In genomic region chr5:99028170-99028569, GRCh38 we compare ENCODE assay signal across 7 cellular contexts.
DNase-seq lines count a peak whose midpoint lies in the region; ATAC-seq and TF ChIP-seq lines count a peak whose summit lies in the region.
"Not testable (repeated sequence)": the region's sequence is repeated elsewhere in the genome, so short reads cannot be mapped to it uniquely, and the experiment has no call there.

No MANE protein-coding gene starts in this region.

- H3K36me3 ChIP-seq in CD4-positive, alpha-beta memory T cell (ENCODE audit: insufficient read depth, low read length); OCI-LY7 (ENCODE audit: insufficient read depth, low read length): not testable (repeated sequence)

- H3K4me3 Mint-ChIP-seq in CD4-positive, alpha-beta memory T cell = peak overlapping the region in 4 of 8 donors; percentile 14 to 35 (median 26)
- H3K4me3 Mint-ChIP-seq in activated CD4-positive, alpha-beta T cell treated with anti-CD3 and anti-CD28 coated beads, Interleukin-2, amount 10 ng/mL, durations not matched to agents 7 days and 5 days = not testable (repeated sequence)
- H3K4me3 Mint-ChIP-seq in activated T-helper 2 cell treated with anti-CD3 and anti-CD28 coated beads, Interferon-gamma antibody, Interleukin-2, Interleukin-4, amounts not matched to agents 10 μg/mL and 5 μg/mL and 100 μg/mL, durations not matched to agents 14 hours and 24 hours and 36 hours (ENCODE audit: low read depth) = peak overlapping the region; percentile 19
- H3K4me3 Mint-ChIP-seq in memory B cell = peak overlapping the region; percentile 40
- peak overlapping the region; percentile 4 for H3K4me3 Mint-ChIP-seq in stimulated activated effector memory CD8-positive, alpha-beta T cell treated with anti-CD3 and anti-CD28 coated beads, Interleukin-12 subunit alpha, Interleukin-12 subunit beta, amount 100 ng/mL, for 72 hours

- POLR2A ChIA-PET in CD4-positive, alpha-beta memory T cell (lab: Charles Lee; ENCODE audit: partially characterized antibody) = interaction anchor here (1.3 to 5.5 kb wide), 5 partner anchors 10 to 100 kb away, joined by 3 to 60 read pairs (median 13); partner anchors contain the start of gene CHD1
- POLR2A ChIA-PET in OCI-LY7 (lab: Charles Lee) = interaction anchor here (0.6 kb wide), 1 partner anchor 58 kb away, joined by 3 read pairs; no protein-coding TSS in a partner anchor
- POLR2A ChIA-PET in activated CD4-positive, alpha-beta T cell treated with anti-CD3 and anti-CD28 coated beads, Interleukin-2, amount 10 ng/mL, durations not matched to agents 7 days and 5 days (lab: Charles Lee) = not testable (repeated sequence)

- intact Hi-C loops in CD4-positive, alpha-beta memory T cell (cut with micrococcal nuclease); OCI-LY7 (cut with micrococcal nuclease; ENCODE audit: unreplicated experiment): not testable (repeated sequence)
- intact Hi-C loops in activated T-helper 2 cell treated with anti-CD3 and anti-CD28 coated beads, Interferon-gamma antibody, Interleukin-2, Interleukin-4, amounts not matched to agents 10 μg/mL and 5 μg/mL and 100 μg/mL, durations not matched to agents 14 hours and 24 hours and 36 hours (cut with micrococcal nuclease) = loop anchor here (5.0 kb wide), 1 partner anchor 34 kb away; no protein-coding TSS in a partner anchor

- CTCF ChIA-PET in CD4-positive, alpha-beta memory T cell (lab: Charles Lee; ENCODE audit: partially characterized antibody) = interaction anchor here (0.9 to 3.6 kb wide), 4 partner anchors 23 to 123 kb away, joined by 3 to 21 read pairs (median 6); no protein-coding TSS in a partner anchor
- CTCF ChIA-PET in OCI-LY7 (lab: Charles Lee; ENCODE audit: unreplicated experiment) = not testable (repeated sequence)
- CTCF ChIA-PET in activated CD4-positive, alpha-beta T cell treated with anti-CD3 and anti-CD28 coated beads, Interleukin-2, amount 10 ng/mL, durations not matched to agents 7 days and 5 days (lab: Charles Lee) = interaction anchor here (1.5 kb wide), 1 partner anchor 258 kb away, joined by 6 read pairs; no protein-coding TSS in a partner anchor

- not testable (repeated sequence) for H3K79me2 ChIP-seq in OCI-LY7 (ENCODE audit: insufficient read depth, low read depth, low read length)

- H3K9me3 Mint-ChIP-seq in CD4-positive, alpha-beta memory T cell; activated CD4-positive, alpha-beta T cell treated with anti-CD3 and anti-CD28 coated beads, Interleukin-2, amount 10 ng/mL, durations not matched to agents 7 days and 5 days; activated T-helper 2 cell treated with anti-CD3 and anti-CD28 coated beads, Interferon-gamma antibody, Interleukin-2, Interleukin-4, amounts not matched to agents 10 μg/mL and 5 μg/mL and 100 μg/mL, durations not matched to agents 14 hours and 24 hours and 36 hours; memory B cell; stimulated activated effector memory CD8-positive, alpha-beta T cell treated with anti-CD3 and anti-CD28 coated beads, Interleukin-12 subunit alpha, Interleukin-12 subunit beta, amount 100 ng/mL, for 72 hours: not testable (repeated sequence)

- H3K9me2 ChIP-seq in OCI-LY7 (ENCODE audit: insufficient read depth, low read length) = not testable (repeated sequence)

- peaks cover 10% of the 10 kb centered on the region; the same call in 1 of the 2 replicates for H4K20me1 ChIP-seq in OCI-LY7 (ENCODE audit: insufficient read depth, low read length)

- H3K4me1 Mint-ChIP-seq in CD4-positive, alpha-beta memory T cell = peaks cover 39 to 64% (median 50%) of the 10 kb centered on the region in 4 donors
- H3K4me1 Mint-ChIP-seq in activated CD4-positive, alpha-beta T cell treated with anti-CD3 and anti-CD28 coated beads, Interleukin-2, amount 10 ng/mL, durations not matched to agents 7 days and 5 days = peaks cover 61% of the 10 kb centered on the region
- peaks cover 54% of the 10 kb centered on the region for H3K4me1 Mint-ChIP-seq in activated T-helper 2 cell treated with anti-CD3 and anti-CD28 coated beads, Interferon-gamma antibody, Interleukin-2, Interleukin-4, amounts not matched to agents 10 μg/mL and 5 μg/mL and 100 μg/mL, durations not matched to agents 14 hours and 24 hours and 36 hours (ENCODE audit: low read depth)
- H3K4me1 Mint-ChIP-seq in memory B cell = peaks cover 54% of the 10 kb centered on the region
- H3K4me1 Mint-ChIP-seq in stimulated activated effector memory CD8-positive, alpha-beta T cell treated with anti-CD3 and anti-CD28 coated beads, Interleukin-12 subunit alpha, Interleukin-12 subunit beta, amount 100 ng/mL, for 72 hours = peaks cover 37% of the 10 kb centered on the region

- not testable (repeated sequence) for H3K27me3 Mint-ChIP-seq in CD4-positive, alpha-beta memory T cell; activated CD4-positive, alpha-beta T cell treated with anti-CD3 and anti-CD28 coated beads, Interleukin-2, amount 10 ng/mL, durations not matched to agents 7 days and 5 days; activated T-helper 2 cell treated with anti-CD3 and anti-CD28 coated beads, Interferon-gamma antibody, Interleukin-2, Interleukin-4, amounts not matched to agents 10 μg/mL and 5 μg/mL and 100 μg/mL, durations not matched to agents 14 hours and 24 hours and 36 hours (ENCODE audit: low read depth); memory B cell

- H3K9me3 ChIP-seq in CD4-positive, alpha-beta memory T cell (ENCODE audit: control insufficient read depth in 1 of 2, low read length in 2 of 2); OCI-LY7 (ENCODE audit: low read length): not testable (repeated sequence)

- not testable (repeated sequence) for TF ChIP-seq CTCF in HL-60 (IDR thresholded peaks at IDR 0.05; ENCODE audit: insufficient read depth, low read length); OCI-LY7 (conservative IDR thresholded peaks at IDR 0.05; ENCODE audit: low read length)

- not testable (repeated sequence) for H2AFZ ChIP-seq in OCI-LY7 (ENCODE audit: low read length)

- not testable (repeated sequence) for H3K4me3 ChIP-seq in CD4-positive, alpha-beta memory T cell (ENCODE audit: low read length in 2 of 2); HL-60 (replicated peaks; ENCODE audit: insufficient read depth, low read length); OCI-LY7 (ENCODE audit: low read depth, low read length, poor library complexity, severe bottlenecking)

- H3K27me3 ChIP-seq in CD4-positive, alpha-beta memory T cell (ENCODE audit: insufficient read depth, low read length); HL-60 (ENCODE audit: insufficient read depth, poor library complexity, severe bottlenecking): not testable (repeated sequence)

- DNase-seq in CD4-positive, alpha-beta memory T cell; HL-60 (ENCODE audit: low read depth in 1 of 2, low spot score in 1 of 2); activated CD4-positive, alpha-beta T cell treated with anti-CD3 and anti-CD28 coated beads, Interleukin-2, amount 10 ng/mL, durations not matched to agents 7 days and 5 days; activated T-helper 2 cell treated with anti-CD3 and anti-CD28 coated beads, Interferon-gamma antibody, Interleukin-2, Interleukin-4, amounts not matched to agents 10 μg/mL and 5 μg/mL and 100 μg/mL, durations not matched to agents 14 hours and 24 hours and 36 hours (ENCODE audit: low spot score); memory B cell (ENCODE audit: low spot score in 2 of 2); stimulated activated effector memory CD8-positive, alpha-beta T cell treated with anti-CD3 and anti-CD28 coated beads, Interleukin-12 subunit alpha, Interleukin-12 subunit beta, amount 100 ng/mL, for 72 hours (ENCODE audit: low spot score in 2 of 2): not testable (repeated sequence)
- peak; percentile 21 for DNase-seq in OCI-LY7 (ENCODE audit: low spot score)

- H3K36me3 Mint-ChIP-seq in CD4-positive, alpha-beta memory T cell; activated CD4-positive, alpha-beta T cell treated with anti-CD3 and anti-CD28 coated beads, Interleukin-2, amount 10 ng/mL, durations not matched to agents 7 days and 5 days (ENCODE audit: low read depth); activated T-helper 2 cell treated with anti-CD3 and anti-CD28 coated beads, Interferon-gamma antibody, Interleukin-2, Interleukin-4, amounts not matched to agents 10 μg/mL and 5 μg/mL and 100 μg/mL, durations not matched to agents 14 hours and 24 hours and 36 hours (ENCODE audit: low read depth); memory B cell; stimulated activated effector memory CD8-positive, alpha-beta T cell treated with anti-CD3 and anti-CD28 coated beads, Interleukin-12 subunit alpha, Interleukin-12 subunit beta, amount 100 ng/mL, for 72 hours: not testable (repeated sequence)

- H3K4me1 ChIP-seq in CD4-positive, alpha-beta memory T cell (ENCODE audit: insufficient read depth, low read length) = peaks cover 44% of the 10 kb centered on the region
- H3K4me1 ChIP-seq in OCI-LY7 (ENCODE audit: insufficient read depth, low read length, poor library complexity, severe bottlenecking) = peaks cover 25% of the 10 kb centered on the region

- peak overlapping the region; percentile 61 for H3K4me2 ChIP-seq in OCI-LY7 (ENCODE audit: low read length)

- BruUV-seq in OCI-LY7 (replicated peaks; lab: Mats Ljungman, UMichigan) = not testable (repeated sequence)

- not testable (repeated sequence) for ATAC-seq in memory B cell (ENCODE audit: low read depth); stimulated activated effector memory CD8-positive, alpha-beta T cell treated with anti-CD3 and anti-CD28 coated beads, Interleukin-12 subunit alpha, Interleukin-12 subunit beta, amount 100 ng/mL, for 72 hours

- H3K27ac Mint-ChIP-seq in CD4-positive, alpha-beta memory T cell = peak overlapping the region in 5 of 7 donors; percentile 0 to 65 (median 38)
- H3K27ac Mint-ChIP-seq in activated CD4-positive, alpha-beta T cell treated with anti-CD3 and anti-CD28 coated beads, Interleukin-2, amount 10 ng/mL, durations not matched to agents 7 days and 5 days = peak overlapping the region; percentile 77
- H3K27ac Mint-ChIP-seq in activated T-helper 2 cell treated with anti-CD3 and anti-CD28 coated beads, Interferon-gamma antibody, Interleukin-2, Interleukin-4, amounts not matched to agents 10 μg/mL and 5 μg/mL and 100 μg/mL, durations not matched to agents 14 hours and 24 hours and 36 hours = peak overlapping the region; percentile 39
- peak overlapping the region; percentile 57 for H3K27ac Mint-ChIP-seq in memory B cell
- not testable (repeated sequence) for H3K27ac Mint-ChIP-seq in stimulated activated effector memory CD8-positive, alpha-beta T cell treated with anti-CD3 and anti-CD28 coated beads, Interleukin-12 subunit alpha, Interleukin-12 subunit beta, amount 100 ng/mL, for 72 hours

- H3K27ac ChIP-seq in CD4-positive, alpha-beta memory T cell (ENCODE audit: low read depth, low read length); OCI-LY7 (ENCODE audit: low read depth, low read length, poor library complexity, severe bottlenecking): not testable (repeated sequence)
- H3K27ac ChIP-seq in HL-60 (replicated peaks) = peak overlapping the region; percentile 75
